Comparison of ENCODE assay signal across 27 cellular contexts in the genomic region with DNA sequence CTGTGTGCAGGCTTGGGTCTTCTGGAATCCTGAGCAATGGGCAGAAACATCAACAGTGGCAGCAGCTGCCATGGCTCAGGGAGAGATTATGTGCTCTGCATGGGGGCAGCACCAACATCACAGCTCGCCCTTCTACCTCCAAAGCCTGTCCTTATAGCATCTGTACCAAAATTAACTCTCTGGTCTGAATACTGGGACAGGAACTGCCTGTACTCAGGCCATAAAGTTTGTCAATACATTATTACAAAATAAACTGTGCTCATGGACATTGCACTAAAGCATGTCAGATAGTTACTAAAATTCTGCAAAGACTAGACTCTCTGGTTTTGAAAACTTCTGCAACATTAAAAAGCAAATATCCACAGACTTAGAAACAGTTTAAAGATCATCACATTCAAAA.
"Had no signal": no experiment of that assay in that cellular context is flagged by ENCODE, and none has a peak within 500 bp of the region (broad histone marks: within the 10 kb centered on the region; RNA-seq: fewer than 3 reads in every experiment).

No MANE protein-coding gene starts in this region.

- H3K36me3 Mint-ChIP-seq: immature natural killer cell had no signal

- H3K27me3 ChIP-seq: colonic mucosa, esophagus squamous epithelium, gastrocnemius medialis, heart right ventricle, left lung had no signal

- DNase-seq: colonic mucosa; cortex of kidney; effector CD8-positive, alpha-beta T cell; effector memory CD8-positive, alpha-beta T cell; endodermal cell; erythroblast; esophagus squamous epithelium; foreskin fibroblast; foreskin melanocyte; gastrocnemius medialis; glutamatergic neuron; head of caudate nucleus; heart right ventricle; hypothalamus; immature natural killer cell; islet precursor cell; kidney; kidney glomerular epithelial cell; left colon; left lung; left ventricle myocardium superior; lower lobe of right lung; mesenchymal stem cell; midbrain had no signal

- H3K27me3 Mint-ChIP-seq: effector memory CD8-positive, alpha-beta T cell had no signal

- H3K4me1 Mint-ChIP-seq: immature natural killer cell had no signal

- H3K36me3 ChIP-seq: colonic mucosa, esophagus squamous epithelium, gastrocnemius medialis, heart right ventricle, left lung, lower lobe of right lung had no signal

- H3K27ac ChIP-seq: colonic mucosa, epithelial cell of prostate, esophagus squamous epithelium, gastrocnemius medialis, heart right ventricle, left lung, lower lobe of right lung had no signal

- H3K9me3 Mint-ChIP-seq: dendritic cell treated with granulocyte-macrophage colony-stimulating factor and Interleukin-4, amounts not matched to agents 40 ng/mL and 50 ng/mL, for 4 days; effector memory CD8-positive, alpha-beta T cell; endodermal cell had no signal

- ATAC-seq: effector memory CD8-positive, alpha-beta T cell; esophagus mucosa; gastrocnemius medialis; heart right ventricle; left colon; left lung; left ventricle myocardium superior; lower lobe of right lung had no signal

- H3K9me3 ChIP-seq: colonic mucosa, esophagus squamous epithelium, gastrocnemius medialis, heart right ventricle, left lung, lower lobe of right lung had no signal

- H3K27ac Mint-ChIP-seq: dendritic cell treated with granulocyte-macrophage colony-stimulating factor and Interleukin-4, amounts not matched to agents 40 ng/mL and 50 ng/mL, for 4 days; effector memory CD8-positive, alpha-beta T cell; endodermal cell; immature natural killer cell had no signal

- H3K4me3 Mint-ChIP-seq: dendritic cell treated with granulocyte-macrophage colony-stimulating factor and Interleukin-4, amounts not matched to agents 40 ng/mL and 50 ng/mL, for 4 days; effector memory CD8-positive, alpha-beta T cell; endodermal cell; immature natural killer cell had no signal

- H3K4me1 ChIP-seq: colonic mucosa, esophagus squamous epithelium, gastrocnemius medialis, heart right ventricle, left lung, lower lobe of right lung had no signal

- H3K4me3 ChIP-seq: colonic mucosa, esophagus squamous epithelium, gastrocnemius medialis, heart right ventricle, left lung, lower lobe of right lung had no signal
